Comparison of ENCODE assay signal across 1 cellular context in the genomic region with DNA sequence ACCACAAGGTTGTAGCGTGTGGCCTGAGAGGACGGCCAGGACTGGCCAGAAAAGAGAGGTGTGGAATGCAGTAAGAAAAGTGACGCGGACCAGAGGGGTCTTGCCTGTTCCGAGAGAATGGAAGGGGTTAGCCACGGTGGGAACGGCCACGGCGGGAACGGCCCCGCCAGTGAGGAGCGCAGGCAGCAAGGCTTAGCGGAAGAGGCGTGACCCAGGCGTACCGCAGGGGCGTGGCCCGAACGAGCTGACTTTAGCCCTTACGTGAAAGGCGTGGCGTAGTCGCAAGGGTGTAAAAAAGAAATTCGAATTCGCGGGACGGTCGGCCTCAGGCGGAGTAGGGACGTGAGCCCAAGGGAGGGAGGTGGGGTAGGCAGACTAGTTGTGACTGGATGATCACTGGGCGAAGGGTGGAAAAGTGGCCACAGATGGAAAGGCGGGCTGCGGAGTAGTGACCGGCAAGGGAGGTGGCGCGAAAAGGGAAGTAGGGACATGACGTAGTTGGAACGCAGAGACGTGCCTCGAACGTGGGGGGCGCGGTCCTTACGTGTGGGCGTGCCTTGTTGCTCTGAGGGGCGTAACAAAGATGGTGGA.
TF ChIP-seq lines count a peak whose summit lies in the region.

No MANE protein-coding gene starts in this region.

TF ChIP-seq in GM12878, 131 proteins besides CTCF, POLR2A, EP300 and RAD21 (continued from another document and continues in another):
- peak; percentile 99 for TF ChIP-seq RB1 (IDR thresholded peaks at IDR 0.05; ENCODE audit: borderline replicate concordance)
- TF ChIP-seq, protein P1, sequence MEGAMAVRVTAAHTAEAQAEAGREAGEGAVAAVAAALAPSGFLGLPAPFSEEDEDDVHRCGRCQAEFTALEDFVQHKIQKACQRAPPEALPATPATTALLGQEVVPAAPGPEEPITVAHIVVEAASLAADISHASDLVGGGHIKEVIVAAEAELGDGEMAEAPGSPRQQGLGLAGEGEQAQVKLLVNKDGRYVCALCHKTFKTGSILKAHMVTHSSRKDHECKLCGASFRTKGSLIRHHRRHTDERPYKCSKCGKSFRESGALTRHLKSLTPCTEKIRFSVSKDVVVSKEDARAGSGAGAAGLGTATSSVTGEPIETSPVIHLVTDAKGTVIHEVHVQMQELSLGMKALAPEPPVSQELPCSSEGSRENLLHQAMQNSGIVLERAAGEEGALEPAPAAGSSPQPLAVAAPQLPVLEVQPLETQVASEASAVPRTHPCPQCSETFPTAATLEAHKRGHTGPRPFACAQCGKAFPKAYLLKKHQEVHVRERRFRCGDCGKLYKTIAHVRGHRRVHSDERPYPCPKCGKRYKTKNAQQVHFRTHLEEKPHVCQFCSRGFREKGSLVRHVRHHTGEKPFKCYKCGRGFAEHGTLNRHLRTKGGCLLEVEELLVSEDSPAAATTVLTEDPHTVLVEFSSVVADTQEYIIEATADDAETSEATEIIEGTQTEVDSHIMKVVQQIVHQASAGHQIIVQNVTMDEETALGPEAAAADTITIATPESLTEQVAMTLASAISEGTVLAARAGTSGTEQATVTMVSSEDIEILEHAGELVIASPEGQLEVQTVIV (IDR thresholded peaks at IDR 0.05; ENCODE audit: borderline replicate concordance, partially characterized antibody) = no peak
- peak; percentile 59; the same call in 1 of the 2 replicates for TF ChIP-seq POLR2AphosphoS2 (IDR thresholded peaks at IDR 0.05; ENCODE audit: low read depth, low read length)
- TF ChIP-seq SUZ12 (IDR thresholded peaks at IDR 0.05; ENCODE audit: unreplicated experiment) = no peak
- peak; percentile 46 for TF ChIP-seq SMAD1 (IDR thresholded peaks at IDR 0.05; ENCODE audit: low read depth, partially characterized antibody)
- no peak; the same call in 1 of the 2 replicates for TF ChIP-seq TAF1 (IDR thresholded peaks at IDR 0.05; ENCODE audit: borderline replicate concordance, low read depth, low read length)
- TF ChIP-seq CEBPB (IDR thresholded peaks at IDR 0.05; ENCODE audit: borderline replicate concordance in 1 of 2, low read depth in 2 of 2, low read length in 2 of 2) = no peak
- TF ChIP-seq RELA (IDR thresholded peaks at IDR 0.05; ENCODE audit: borderline replicate concordance, partially characterized antibody) = peak; percentile 50
- TF ChIP-seq CBX3 (IDR thresholded peaks at IDR 0.05; ENCODE audit: borderline replicate concordance, low read depth) = no peak
- TF ChIP-seq, protein P2, sequence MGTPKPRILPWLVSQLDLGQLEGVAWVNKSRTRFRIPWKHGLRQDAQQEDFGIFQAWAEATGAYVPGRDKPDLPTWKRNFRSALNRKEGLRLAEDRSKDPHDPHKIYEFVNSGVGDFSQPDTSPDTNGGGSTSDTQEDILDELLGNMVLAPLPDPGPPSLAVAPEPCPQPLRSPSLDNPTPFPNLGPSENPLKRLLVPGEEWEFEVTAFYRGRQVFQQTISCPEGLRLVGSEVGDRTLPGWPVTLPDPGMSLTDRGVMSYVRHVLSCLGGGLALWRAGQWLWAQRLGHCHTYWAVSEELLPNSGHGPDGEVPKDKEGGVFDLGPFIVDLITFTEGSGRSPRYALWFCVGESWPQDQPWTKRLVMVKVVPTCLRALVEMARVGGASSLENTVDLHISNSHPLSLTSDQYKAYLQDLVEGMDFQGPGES (IDR thresholded peaks at IDR 0.05) = no peak
- TF ChIP-seq NBN (IDR thresholded peaks at IDR 0.05) = peak; percentile 99
- no peak for TF ChIP-seq SREBF2 (IDR thresholded peaks at IDR 0.05; ENCODE audit: low read length)
- no peak; a peak in 1 of 4 replicates for TF ChIP-seq IKZF2 (IDR thresholded peaks at IDR 0.05)
- no peak for TF ChIP-seq TCF3 (IDR thresholded peaks at IDR 0.05; ENCODE audit: borderline replicate concordance, insufficient read depth, low read depth, low read length)
- TF ChIP-seq ZNF207 (IDR thresholded peaks at IDR 0.05; ENCODE audit: borderline replicate concordance) = no peak; the same call in 1 of the 2 replicates
- no peak for TF ChIP-seq NFXL1 (IDR thresholded peaks at IDR 0.05; ENCODE audit: borderline replicate concordance)
- TF ChIP-seq PAX8 (IDR thresholded peaks at IDR 0.05) = no peak
- TF ChIP-seq, protein P3, sequence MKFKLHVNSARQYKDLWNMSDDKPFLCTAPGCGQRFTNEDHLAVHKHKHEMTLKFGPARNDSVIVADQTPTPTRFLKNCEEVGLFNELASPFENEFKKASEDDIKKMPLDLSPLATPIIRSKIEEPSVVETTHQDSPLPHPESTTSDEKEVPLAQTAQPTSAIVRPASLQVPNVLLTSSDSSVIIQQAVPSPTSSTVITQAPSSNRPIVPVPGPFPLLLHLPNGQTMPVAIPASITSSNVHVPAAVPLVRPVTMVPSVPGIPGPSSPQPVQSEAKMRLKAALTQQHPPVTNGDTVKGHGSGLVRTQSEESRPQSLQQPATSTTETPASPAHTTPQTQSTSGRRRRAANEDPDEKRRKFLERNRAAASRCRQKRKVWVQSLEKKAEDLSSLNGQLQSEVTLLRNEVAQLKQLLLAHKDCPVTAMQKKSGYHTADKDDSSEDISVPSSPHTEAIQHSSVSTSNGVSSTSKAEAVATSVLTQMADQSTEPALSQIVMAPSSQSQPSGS (IDR thresholded peaks at IDR 0.05; ENCODE audit: low read length) = no peak
- TF ChIP-seq, protein P4, sequence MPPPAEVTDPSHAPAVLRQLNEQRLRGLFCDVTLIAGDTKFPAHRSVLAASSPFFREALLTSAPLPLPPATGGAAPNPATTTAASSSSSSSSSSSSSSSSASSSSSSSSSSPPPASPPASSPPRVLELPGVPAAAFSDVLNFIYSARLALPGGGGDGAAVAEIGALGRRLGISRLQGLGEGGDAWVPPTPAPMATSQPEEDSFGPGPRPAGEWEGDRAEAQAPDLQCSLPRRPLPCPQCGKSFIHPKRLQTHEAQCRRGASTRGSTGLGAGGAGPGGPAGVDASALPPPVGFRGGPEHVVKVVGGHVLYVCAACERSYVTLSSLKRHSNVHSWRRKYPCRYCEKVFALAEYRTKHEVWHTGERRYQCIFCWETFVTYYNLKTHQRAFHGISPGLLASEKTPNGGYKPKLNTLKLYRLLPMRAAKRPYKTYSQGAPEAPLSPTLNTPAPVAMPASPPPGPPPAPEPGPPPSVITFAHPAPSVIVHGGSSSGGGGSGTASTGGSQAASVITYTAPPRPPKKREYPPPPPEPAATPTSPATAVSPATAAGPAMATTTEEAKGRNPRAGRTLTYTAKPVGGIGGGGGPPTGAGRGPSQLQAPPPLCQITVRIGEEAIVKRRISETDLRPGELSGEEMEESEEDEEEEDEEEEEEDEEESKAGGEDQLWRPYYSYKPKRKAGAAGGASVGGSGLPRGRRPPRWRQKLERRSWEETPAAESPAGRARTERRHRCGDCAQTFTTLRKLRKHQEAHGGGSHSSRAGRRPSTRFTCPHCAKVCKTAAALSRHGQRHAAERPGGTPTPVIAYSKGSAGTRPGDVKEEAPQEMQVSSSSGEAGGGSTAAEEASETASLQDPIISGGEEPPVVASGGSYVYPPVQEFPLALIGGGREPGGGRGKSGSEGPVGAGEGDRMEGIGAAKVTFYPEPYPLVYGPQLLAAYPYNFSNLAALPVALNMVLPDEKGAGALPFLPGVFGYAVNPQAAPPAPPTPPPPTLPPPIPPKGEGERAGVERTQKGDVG (CRISPR knock-in tag; IDR thresholded peaks at IDR 0.05) = no peak
- peak; percentile 3; the same call in 1 of the 2 replicates for TF ChIP-seq TCF12 (IDR thresholded peaks at IDR 0.05; ENCODE audit: low read depth, low read length)
- TF ChIP-seq EGR1 (IDR thresholded peaks at IDR 0.05; ENCODE audit: borderline replicate concordance in 1 of 2, low read depth in 2 of 2, low read length in 2 of 2) = no peak
- TF ChIP-seq FOXK2 (IDR thresholded peaks at IDR 0.05) = peak; percentile 91; the same call in 1 of the 2 replicates
- TF ChIP-seq, protein P5, sequence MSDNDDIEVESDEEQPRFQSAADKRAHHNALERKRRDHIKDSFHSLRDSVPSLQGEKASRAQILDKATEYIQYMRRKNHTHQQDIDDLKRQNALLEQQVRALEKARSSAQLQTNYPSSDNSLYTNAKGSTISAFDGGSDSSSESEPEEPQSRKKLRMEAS (IDR thresholded peaks at IDR 0.05; ENCODE audit: low read depth, low read length) = no peak; the same call in 1 of the 2 replicates
- no peak for TF ChIP-seq KAT2A (conservative IDR thresholded peaks at IDR 0.05; ENCODE audit: control insufficient read depth, low read depth, low read length)
- TF ChIP-seq CREB1 (IDR thresholded peaks at IDR 0.05; ENCODE audit: low read depth) = peak; percentile 94
- TF ChIP-seq, protein P6, sequence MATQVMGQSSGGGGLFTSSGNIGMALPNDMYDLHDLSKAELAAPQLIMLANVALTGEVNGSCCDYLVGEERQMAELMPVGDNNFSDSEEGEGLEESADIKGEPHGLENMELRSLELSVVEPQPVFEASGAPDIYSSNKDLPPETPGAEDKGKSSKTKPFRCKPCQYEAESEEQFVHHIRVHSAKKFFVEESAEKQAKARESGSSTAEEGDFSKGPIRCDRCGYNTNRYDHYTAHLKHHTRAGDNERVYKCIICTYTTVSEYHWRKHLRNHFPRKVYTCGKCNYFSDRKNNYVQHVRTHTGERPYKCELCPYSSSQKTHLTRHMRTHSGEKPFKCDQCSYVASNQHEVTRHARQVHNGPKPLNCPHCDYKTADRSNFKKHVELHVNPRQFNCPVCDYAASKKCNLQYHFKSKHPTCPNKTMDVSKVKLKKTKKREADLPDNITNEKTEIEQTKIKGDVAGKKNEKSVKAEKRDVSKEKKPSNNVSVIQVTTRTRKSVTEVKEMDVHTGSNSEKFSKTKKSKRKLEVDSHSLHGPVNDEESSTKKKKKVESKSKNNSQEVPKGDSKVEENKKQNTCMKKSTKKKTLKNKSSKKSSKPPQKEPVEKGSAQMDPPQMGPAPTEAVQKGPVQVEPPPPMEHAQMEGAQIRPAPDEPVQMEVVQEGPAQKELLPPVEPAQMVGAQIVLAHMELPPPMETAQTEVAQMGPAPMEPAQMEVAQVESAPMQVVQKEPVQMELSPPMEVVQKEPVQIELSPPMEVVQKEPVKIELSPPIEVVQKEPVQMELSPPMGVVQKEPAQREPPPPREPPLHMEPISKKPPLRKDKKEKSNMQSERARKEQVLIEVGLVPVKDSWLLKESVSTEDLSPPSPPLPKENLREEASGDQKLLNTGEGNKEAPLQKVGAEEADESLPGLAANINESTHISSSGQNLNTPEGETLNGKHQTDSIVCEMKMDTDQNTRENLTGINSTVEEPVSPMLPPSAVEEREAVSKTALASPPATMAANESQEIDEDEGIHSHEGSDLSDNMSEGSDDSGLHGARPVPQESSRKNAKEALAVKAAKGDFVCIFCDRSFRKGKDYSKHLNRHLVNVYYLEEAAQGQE (IDR thresholded peaks at IDR 0.05; ENCODE audit: low read depth, low read length) = no peak
- peak; percentile 96 for TF ChIP-seq ATF7 (IDR thresholded peaks at IDR 0.05; ENCODE audit: low read depth)
- TF ChIP-seq, protein P7, sequence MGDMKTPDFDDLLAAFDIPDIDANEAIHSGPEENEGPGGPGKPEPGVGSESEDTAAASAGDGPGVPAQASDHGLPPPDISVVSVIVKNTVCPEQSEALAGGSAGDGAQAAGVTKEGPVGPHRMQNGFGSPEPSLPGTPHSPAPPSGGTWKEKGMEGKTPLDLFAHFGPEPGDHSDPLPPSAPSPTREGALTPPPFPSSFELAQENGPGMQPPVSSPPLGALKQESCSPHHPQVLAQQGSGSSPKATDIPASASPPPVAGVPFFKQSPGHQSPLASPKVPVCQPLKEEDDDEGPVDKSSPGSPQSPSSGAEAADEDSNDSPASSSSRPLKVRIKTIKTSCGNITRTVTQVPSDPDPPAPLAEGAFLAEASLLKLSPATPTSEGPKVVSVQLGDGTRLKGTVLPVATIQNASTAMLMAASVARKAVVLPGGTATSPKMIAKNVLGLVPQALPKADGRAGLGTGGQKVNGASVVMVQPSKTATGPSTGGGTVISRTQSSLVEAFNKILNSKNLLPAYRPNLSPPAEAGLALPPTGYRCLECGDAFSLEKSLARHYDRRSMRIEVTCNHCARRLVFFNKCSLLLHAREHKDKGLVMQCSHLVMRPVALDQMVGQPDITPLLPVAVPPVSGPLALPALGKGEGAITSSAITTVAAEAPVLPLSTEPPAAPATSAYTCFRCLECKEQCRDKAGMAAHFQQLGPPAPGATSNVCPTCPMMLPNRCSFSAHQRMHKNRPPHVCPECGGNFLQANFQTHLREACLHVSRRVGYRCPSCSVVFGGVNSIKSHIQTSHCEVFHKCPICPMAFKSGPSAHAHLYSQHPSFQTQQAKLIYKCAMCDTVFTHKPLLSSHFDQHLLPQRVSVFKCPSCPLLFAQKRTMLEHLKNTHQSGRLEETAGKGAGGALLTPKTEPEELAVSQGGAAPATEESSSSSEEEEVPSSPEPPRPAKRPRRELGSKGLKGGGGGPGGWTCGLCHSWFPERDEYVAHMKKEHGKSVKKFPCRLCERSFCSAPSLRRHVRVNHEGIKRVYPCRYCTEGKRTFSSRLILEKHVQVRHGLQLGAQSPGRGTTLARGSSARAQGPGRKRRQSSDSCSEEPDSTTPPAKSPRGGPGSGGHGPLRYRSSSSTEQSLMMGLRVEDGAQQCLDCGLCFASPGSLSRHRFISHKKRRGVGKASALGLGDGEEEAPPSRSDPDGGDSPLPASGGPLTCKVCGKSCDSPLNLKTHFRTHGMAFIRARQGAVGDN (IDR thresholded peaks at IDR 0.05) = peak; percentile 52
- TF ChIP-seq JUND (IDR thresholded peaks at IDR 0.05; ENCODE audit: low read depth, low read length) = no peak
- TF ChIP-seq DPF2 (IDR thresholded peaks at IDR 0.05) = no peak
- no peak for TF ChIP-seq CHD4 (IDR thresholded peaks at IDR 0.05)
- no peak for TF ChIP-seq SMC3 (IDR thresholded peaks at IDR 0.05; ENCODE audit: borderline replicate concordance, low read length)
- no peak for TF ChIP-seq SRF (IDR thresholded peaks at IDR 0.05; ENCODE audit: low read depth in 2 of 2, low read length in 2 of 2)
- no peak; the same call in 1 of the 2 replicates for TF ChIP-seq SMAD5 (IDR thresholded peaks at IDR 0.05; ENCODE audit: low read depth)
- TF ChIP-seq POLR2AphosphoS5 (IDR thresholded peaks at IDR 0.05; ENCODE audit: low read length) = peak; percentile 90
- TF ChIP-seq MXI1 (IDR thresholded peaks at IDR 0.05; ENCODE audit: low read depth, low read length) = peak; percentile 12
- TF ChIP-seq CHD2 (IDR thresholded peaks at IDR 0.05; ENCODE audit: borderline replicate concordance, low read depth, low read length) = peak; percentile 41; the same call in 1 of the 2 replicates
- no peak for TF ChIP-seq ZNF24 (IDR thresholded peaks at IDR 0.05)
- TF ChIP-seq, protein P8, sequence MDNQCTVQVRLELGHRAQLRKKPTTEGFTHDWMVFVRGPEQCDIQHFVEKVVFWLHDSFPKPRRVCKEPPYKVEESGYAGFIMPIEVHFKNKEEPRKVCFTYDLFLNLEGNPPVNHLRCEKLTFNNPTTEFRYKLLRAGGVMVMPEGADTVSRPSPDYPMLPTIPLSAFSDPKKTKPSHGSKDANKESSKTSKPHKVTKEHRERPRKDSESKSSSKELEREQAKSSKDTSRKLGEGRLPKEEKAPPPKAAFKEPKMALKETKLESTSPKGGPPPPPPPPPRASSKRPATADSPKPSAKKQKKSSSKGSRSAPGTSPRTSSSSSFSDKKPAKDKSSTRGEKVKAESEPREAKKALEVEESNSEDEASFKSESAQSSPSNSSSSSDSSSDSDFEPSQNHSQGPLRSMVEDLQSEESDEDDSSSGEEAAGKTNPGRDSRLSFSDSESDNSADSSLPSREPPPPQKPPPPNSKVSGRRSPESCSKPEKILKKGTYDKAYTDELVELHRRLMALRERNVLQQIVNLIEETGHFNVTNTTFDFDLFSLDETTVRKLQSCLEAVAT (IDR thresholded peaks at IDR 0.05) = peak; percentile 87
- TF ChIP-seq ZNF622 (IDR thresholded peaks at IDR 0.05) = no peak
- TF ChIP-seq YY1 (IDR thresholded peaks at IDR 0.05; ENCODE audit: low read depth, low read length) = no peak
